ENCODE assay signal across 8 cellular contexts in genomic region chr14:103057372-103058208, GRCh38. TPM values are rescaled to one million over a fixed set of nuclear protein-coding genes. Genes with fewer than 3 reads are reported as not detected.
DNase-seq lines count a peak whose midpoint lies in the region; ATAC-seq, FAIRE-seq and TF ChIP-seq lines count a peak whose summit lies in the region.

TSS of gene CDC42BPB (minus strand) at chr14:103057549. CDS start at chr14:103057173, 376 bp downstream.

- H3K4me3 ChIP-seq in HEK293 (ENCODE audit: low read depth, low read length) (peak within 1 kb of the TSS; percentile 97), astrocyte (ENCODE audit: insufficient read depth, low read depth, low read length) (peak within 1 kb of the TSS; percentile 76), right atrium auricular region (peak within 1 kb of the TSS; percentile 92 to 94), aorta (ENCODE audit: low read length in 2 of 2) (peak within 1 kb of the TSS; percentile 67 to 87)

- intact Hi-C loops in aorta (cut with DNase I) = no loop called here

- H3K27me3 ChIP-seq in astrocyte (ENCODE audit: insufficient read depth, low read length) (no peaks in the 10 kb centered on the region), right atrium auricular region (no peaks in the 10 kb centered on the region), aorta (ENCODE audit: control insufficient read depth in 1 of 2, insufficient read depth in 2 of 2, low read length in 1 of 2) (no peaks in the 10 kb centered on the region)

- H3K4me2 ChIP-seq in astrocyte (ENCODE audit: low read length) = peak within 1 kb of the TSS; percentile 100

- DNase-seq in NCI-H1092 (lab: John Stamatoyannopoulos, UW) = peak; percentile 86
- peak; percentile 57 to 77 (median 73) for DNase-seq in T-helper 17 cell
- DNase-seq in astrocyte (ENCODE audit: low read depth) = peak; percentile 80
- peak; percentile 82 for DNase-seq in right atrium auricular region (ENCODE audit: low spot score)
- peak; percentile 78 for DNase-seq in progenitor cell of endocrine pancreas (ENCODE audit: low spot score, unreplicated experiment)
- peak; percentile 94 to 95 for DNase-seq in aorta

- H3K4me1 ChIP-seq in ES-I3 (ENCODE audit: insufficient read depth, low read length) (no peaks in the 10 kb centered on the region), HEK293 (ENCODE audit: control insufficient read depth, insufficient read depth, low read length) (peaks cover 9% of the 10 kb centered on the region; the same call in 1 of the 2 replicates), astrocyte (ENCODE audit: insufficient read depth, low read length) (no peaks in the 10 kb centered on the region), right atrium auricular region (peaks cover 0 to 45% of the 10 kb centered on the region in 2 donors), aorta (ENCODE audit: control insufficient read depth in 1 of 2, insufficient read depth in 2 of 2, low read length in 2 of 2) (no peaks in the 10 kb centered on the region)

- H3K27ac ChIP-seq in HEK293 (ENCODE audit: extremely low read depth, low read depth, low read length) (peak within 1 kb of the TSS; percentile 92), astrocyte (ENCODE audit: low read depth, low read length) (peak within 1 kb of the TSS; percentile 57), right atrium auricular region (peak within 1 kb of the TSS; percentile 87 to 88), aorta (ENCODE audit: low read depth in 1 of 2, low read length in 2 of 2) (peak within 1 kb of the TSS; percentile 28 to 58)

- H3K27me3 Mint-ChIP-seq in T-helper 17 cell (no peaks in the 10 kb centered on the region), astrocyte (ENCODE audit: low read depth, unreplicated experiment) (no peaks in the 10 kb centered on the region), progenitor cell of endocrine pancreas (no peaks in the 10 kb centered on the region)

- peaks cover 52% of the 10 kb centered on the region for H3K79me2 ChIP-seq in astrocyte (ENCODE audit: insufficient read depth, low read length)

- H3K9me3 Mint-ChIP-seq in astrocyte (ENCODE audit: unreplicated experiment) (no peaks in the 10 kb centered on the region), progenitor cell of endocrine pancreas (ENCODE audit: low read depth) (no peaks in the 10 kb centered on the region)

- H3K4me1 Mint-ChIP-seq in T-helper 17 cell (peaks cover 17% of the 10 kb centered on the region), astrocyte (ENCODE audit: low read depth, unreplicated experiment) (peaks cover 26% of the 10 kb centered on the region), progenitor cell of endocrine pancreas (ENCODE audit: low read depth) (peaks cover 28% of the 10 kb centered on the region)

- peaks cover 37% of the 10 kb centered on the region for H4K20me1 ChIP-seq in astrocyte (ENCODE audit: insufficient read depth, low read length)

- 0 to 1% methylated on average over 62 to 115 of the region's 115 CpGs for WGBS in aorta, 2 donors

- peak within 1 kb of the TSS; percentile 49 for H3K27ac Mint-ChIP-seq in T-helper 17 cell
- H3K27ac Mint-ChIP-seq in astrocyte (ENCODE audit: unreplicated experiment) = peak within 1 kb of the TSS; percentile 0
- peak within 1 kb of the TSS; percentile 93 for H3K27ac Mint-ChIP-seq in progenitor cell of endocrine pancreas

- H3K9me3 ChIP-seq in ES-I3 (ENCODE audit: control insufficient read depth, insufficient read depth, low read length) (no peaks in the 10 kb centered on the region), HEK293 (ENCODE audit: control insufficient read depth, insufficient read depth, low read depth, low read length) (no peaks in the 10 kb centered on the region), T-helper 17 cell (ENCODE audit: control insufficient read depth, low read length, poor library complexity, severe bottlenecking) (no peaks in the 10 kb centered on the region), astrocyte (ENCODE audit: insufficient read depth, low read depth, low read length) (no peaks in the 10 kb centered on the region), right atrium auricular region (no peaks in the 10 kb centered on the region), aorta (ENCODE audit: control insufficient read depth, low read length) (no peaks in the 10 kb centered on the region)

- peak within 1 kb of the TSS; percentile 87 for H3K4me3 Mint-ChIP-seq in T-helper 17 cell
- H3K4me3 Mint-ChIP-seq in astrocyte (ENCODE audit: unreplicated experiment) = peak within 1 kb of the TSS; percentile 91
- peak within 1 kb of the TSS; percentile 84 for H3K4me3 Mint-ChIP-seq in progenitor cell of endocrine pancreas (ENCODE audit: low read depth)

- ATAC-seq in T-helper 17 cell (peak; percentile 92), aorta (ENCODE audit: low FRiP score) (peak; percentile 96)

- peak within 1 kb of the TSS; percentile 95 for H2AFZ ChIP-seq in astrocyte (ENCODE audit: low read depth, low read length)

- POLR2A ChIA-PET in HEK293 (lab: Yijun Ruan, JAX) = no interaction called here

- H3K9ac ChIP-seq in ES-I3 (ENCODE audit: low read depth, low read length) (peak within 1 kb of the TSS; percentile 92), astrocyte (ENCODE audit: low read length) (peak within 1 kb of the TSS; percentile 89)

- H3K36me3 ChIP-seq in ES-I3 (ENCODE audit: insufficient read depth, low read length) = no peaks in the 10 kb centered on the region
- no peaks in the 10 kb centered on the region for H3K36me3 ChIP-seq in HEK293 (ENCODE audit: control insufficient read depth in 2 of 2, insufficient read depth in 1 of 2, low read length in 2 of 2)
- no peaks in the 10 kb centered on the region for H3K36me3 ChIP-seq in astrocyte (ENCODE audit: insufficient read depth, low read length)
- H3K36me3 ChIP-seq in right atrium auricular region = no peaks in the 10 kb centered on the region
- no peaks in the 10 kb centered on the region for H3K36me3 ChIP-seq in aorta (ENCODE audit: control insufficient read depth in 1 of 2, insufficient read depth in 2 of 2, low read length in 1 of 2)

- no peak for FAIRE-seq in astrocyte (lab: Jason Lieb, UNC)

- CTCF ChIA-PET in HEK293 (lab: Yijun Ruan, JAX) = interaction anchor here (0.6 to 1.4 kb wide), 2 partner anchors 17 to 19 kb away, joined by 3 to 4 read pairs; no protein-coding TSS in a partner anchor

- H3K36me3 Mint-ChIP-seq in T-helper 17 cell (ENCODE audit: low read depth) (no peaks in the 10 kb centered on the region), astrocyte (ENCODE audit: low read depth, unreplicated experiment) (peaks cover 1% of the 10 kb centered on the region), progenitor cell of endocrine pancreas (ENCODE audit: insufficient read depth) (no peaks in the 10 kb centered on the region)

- TF ChIP-seq CTCF in HEK293 (tag by site-specific recombination; IDR thresholded peaks at IDR 0.05) (no peak), astrocyte (IDR thresholded peaks at IDR 0.05; ENCODE audit: insufficient read depth, low read depth, low read length) (no peak), right atrium auricular region (IDR thresholded peaks at IDR 0.05) (no peak), progenitor cell of endocrine pancreas (IDR thresholded peaks at IDR 0.05; ENCODE audit: unreplicated experiment) (no peak)

TF ChIP-seq in HEK293, 187 proteins besides CTCF, POLR2A, EP300 and RAD21 (continues in another document):
- TF ChIP-seq GLIS2 (tag by site-specific recombination; IDR thresholded peaks at IDR 0.05) = no peak
- TF ChIP-seq KLF8 (tag by site-specific recombination; IDR thresholded peaks at IDR 0.05) = peak; percentile 22; the same call in 1 of the 2 replicates
- no peak for TF ChIP-seq ZNF560 (tag by site-specific recombination; IDR thresholded peaks at IDR 0.05; ENCODE audit: borderline replicate concordance)
- peak; percentile 24; the same call in 1 of the 2 replicates for TF ChIP-seq KLF10 (tag by site-specific recombination; IDR thresholded peaks at IDR 0.05)
- TF ChIP-seq, protein P1, sequence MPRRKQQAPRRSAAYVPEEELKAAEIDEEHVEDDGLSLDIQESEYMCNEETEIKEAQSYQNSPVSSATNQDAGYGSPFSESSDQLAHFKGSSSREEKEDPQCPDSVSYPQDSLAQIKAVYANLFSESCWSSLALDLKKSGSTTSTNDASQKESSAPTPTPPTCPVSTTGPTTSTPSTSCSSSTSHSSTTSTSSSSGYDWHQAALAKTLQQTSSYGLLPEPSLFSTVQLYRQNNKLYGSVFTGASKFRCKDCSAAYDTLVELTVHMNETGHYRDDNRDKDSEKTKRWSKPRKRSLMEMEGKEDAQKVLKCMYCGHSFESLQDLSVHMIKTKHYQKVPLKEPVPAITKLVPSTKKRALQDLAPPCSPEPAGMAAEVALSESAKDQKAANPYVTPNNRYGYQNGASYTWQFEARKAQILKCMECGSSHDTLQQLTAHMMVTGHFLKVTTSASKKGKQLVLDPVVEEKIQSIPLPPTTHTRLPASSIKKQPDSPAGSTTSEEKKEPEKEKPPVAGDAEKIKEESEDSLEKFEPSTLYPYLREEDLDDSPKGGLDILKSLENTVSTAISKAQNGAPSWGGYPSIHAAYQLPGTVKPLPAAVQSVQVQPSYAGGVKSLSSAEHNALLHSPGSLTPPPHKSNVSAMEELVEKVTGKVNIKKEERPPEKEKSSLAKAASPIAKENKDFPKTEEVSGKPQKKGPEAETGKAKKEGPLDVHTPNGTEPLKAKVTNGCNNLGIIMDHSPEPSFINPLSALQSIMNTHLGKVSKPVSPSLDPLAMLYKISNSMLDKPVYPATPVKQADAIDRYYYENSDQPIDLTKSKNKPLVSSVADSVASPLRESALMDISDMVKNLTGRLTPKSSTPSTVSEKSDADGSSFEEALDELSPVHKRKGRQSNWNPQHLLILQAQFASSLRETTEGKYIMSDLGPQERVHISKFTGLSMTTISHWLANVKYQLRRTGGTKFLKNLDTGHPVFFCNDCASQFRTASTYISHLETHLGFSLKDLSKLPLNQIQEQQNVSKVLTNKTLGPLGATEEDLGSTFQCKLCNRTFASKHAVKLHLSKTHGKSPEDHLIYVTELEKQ (tag by site-specific recombination; IDR thresholded peaks at IDR 0.05; ENCODE audit: borderline replicate concordance) = no peak
- TF ChIP-seq, protein P2, sequence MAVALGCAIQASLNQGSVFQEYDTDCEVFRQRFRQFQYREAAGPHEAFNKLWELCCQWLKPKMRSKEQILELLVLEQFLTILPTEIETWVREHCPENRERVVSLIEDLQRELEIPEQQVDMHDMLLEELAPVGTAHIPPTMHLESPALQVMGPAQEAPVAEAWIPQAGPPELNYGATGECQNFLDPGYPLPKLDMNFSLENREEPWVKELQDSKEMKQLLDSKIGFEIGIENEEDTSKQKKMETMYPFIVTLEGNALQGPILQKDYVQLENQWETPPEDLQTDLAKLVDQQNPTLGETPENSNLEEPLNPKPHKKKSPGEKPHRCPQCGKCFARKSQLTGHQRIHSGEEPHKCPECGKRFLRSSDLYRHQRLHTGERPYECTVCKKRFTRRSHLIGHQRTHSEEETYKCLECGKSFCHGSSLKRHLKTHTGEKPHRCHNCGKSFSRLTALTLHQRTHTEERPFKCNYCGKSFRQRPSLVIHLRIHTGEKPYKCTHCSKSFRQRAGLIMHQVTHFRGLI (tag by site-specific recombination; IDR thresholded peaks at IDR 0.05) = no peak

RNA-seq across cellular contexts. Expression of gene CDC42BPB, which starts in this region (rescaled TPM):
- total RNA-seq in T-helper 17 cell (10 to 100 TPM; 11.6 to 16.3 TPM), astrocyte (116 and 119 TPM in 2 replicates), right atrium auricular region (10 to 100 TPM; 68.0 to 83.4 TPM), progenitor cell of endocrine pancreas (104 and 105 TPM in 2 replicates), aorta (100 to 1,000 TPM in 1 of 2 donors, 10 to 100 TPM in 1; 95.8 to 101 TPM)
- polyA plus RNA-seq in aorta = 10 to 100 TPM; 18.4 to 31.9 TPM

Comparison
In these comparisons a context has a peak if more than half of its experiments do, and no peak if none do; other contexts are left out.
1. Peak in every context shown above with its lines: DNase-seq, ATAC-seq, H3K4me3 ChIP-seq and H3K27ac ChIP-seq.
2. H3K27ac Mint-ChIP-seq: peak in every context shown above with its lines; median percentile 93 in progenitor cell of endocrine pancreas; 49 in T-helper 17 cell; 0 in astrocyte.